ENCODE assay signal across 28 cellular contexts in the genomic region with DNA sequence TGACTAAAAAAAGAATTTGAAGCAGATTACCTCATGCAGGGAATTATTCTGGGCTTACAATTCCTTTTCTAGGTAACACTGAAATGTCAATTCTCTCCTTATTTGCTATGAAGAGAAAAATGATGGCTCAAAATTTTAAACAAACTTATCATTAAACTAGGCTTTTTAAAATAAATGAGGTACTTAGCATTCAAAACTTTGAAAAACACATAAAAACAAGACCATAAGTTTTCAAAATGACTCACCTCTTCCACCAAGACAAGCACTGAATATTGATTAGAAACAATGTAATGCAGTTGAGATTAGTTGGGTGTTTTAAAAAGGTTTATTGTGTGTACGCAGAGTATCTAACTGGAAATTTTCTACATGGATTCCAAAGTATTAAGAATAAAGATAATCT.
"Had no signal": no experiment of that assay in that cellular context is flagged by ENCODE, and none has a peak within 500 bp of the region (broad histone marks: within the 10 kb centered on the region; RNA-seq: fewer than 3 reads in every experiment).

No MANE protein-coding gene starts in this region.

- ATAC-seq: activated T-cell treated with anti-CD3 and anti-CD28 coated beads, Interleukin-2, amount 50 U/mL, for 72 hours; Panc1; Right ventricle myocardium inferior; SK-N-SH treated with all-trans-retinoic acid at 6 μM for 48 hours; WTC11 had no signal

- H3K9me3 Mint-ChIP-seq: activated CD4-positive, alpha-beta memory T cell treated with anti-CD3 and anti-CD28 coated beads for 36 hours; activated CD4-positive, alpha-beta T cell treated with anti-CD3 and anti-CD28 coated beads, Interleukin-2, amount 10 ng/mL, durations not matched to agents 7 days and 5 days; activated T-cell treated with anti-CD3 and anti-CD28 coated beads, Interleukin-2, amount 50 U/mL, for 72 hours; dendritic cell treated with granulocyte-macrophage colony-stimulating factor and Interleukin-4, amounts not matched to agents 40 ng/mL and 50 ng/mL, for 4 days; T-helper 1 cell treated with Interleukin-12 subunit alpha and Interleukin-12 subunit beta and Interleukin-4 antibody, amounts not matched to agents 30 μg/mL and 1 μg/mL, for 36 hours; WTC11 had no signal

- H3K4me1 ChIP-seq: SJSA1 had no signal

- H3K27me3 ChIP-seq: SJSA1 had no signal

- H3K27me3 Mint-ChIP-seq: activated CD4-positive, alpha-beta memory T cell treated with anti-CD3 and anti-CD28 coated beads for 36 hours; activated CD4-positive, alpha-beta T cell treated with anti-CD3 and anti-CD28 coated beads, Interleukin-2, amount 10 ng/mL, durations not matched to agents 7 days and 5 days; activated naive CD8-positive, alpha-beta T cell; dendritic cell treated with granulocyte-macrophage colony-stimulating factor and Interleukin-4, amounts not matched to agents 40 ng/mL and 50 ng/mL, for 4 days had no signal

- H3K4me3 Mint-ChIP-seq: activated CD4-positive, alpha-beta memory T cell treated with anti-CD3 and anti-CD28 coated beads for 36 hours; activated CD4-positive, alpha-beta T cell treated with anti-CD3 and anti-CD28 coated beads, Interleukin-2, amount 10 ng/mL, durations not matched to agents 7 days and 5 days; activated naive CD8-positive, alpha-beta T cell; activated T-cell treated with anti-CD3 and anti-CD28 coated beads, Interleukin-2, amount 50 U/mL, for 72 hours; dendritic cell treated with granulocyte-macrophage colony-stimulating factor and Interleukin-4, amounts not matched to agents 40 ng/mL and 50 ng/mL, for 4 days; T-helper 1 cell treated with Interleukin-12 subunit alpha and Interleukin-12 subunit beta and Interleukin-4 antibody, amounts not matched to agents 30 μg/mL and 1 μg/mL, for 36 hours; WTC11 had no signal

- H3K27ac Mint-ChIP-seq: activated CD4-positive, alpha-beta memory T cell treated with anti-CD3 and anti-CD28 coated beads for 36 hours; activated naive CD8-positive, alpha-beta T cell; activated T-cell treated with anti-CD3 and anti-CD28 coated beads, Interleukin-2, amount 50 U/mL, for 72 hours; dendritic cell treated with granulocyte-macrophage colony-stimulating factor and Interleukin-4, amounts not matched to agents 40 ng/mL and 50 ng/mL, for 4 days; T-helper 1 cell treated with Interleukin-12 subunit alpha and Interleukin-12 subunit beta and Interleukin-4 antibody, amounts not matched to agents 30 μg/mL and 1 μg/mL, for 36 hours; WTC11 had no signal

- H3K27ac ChIP-seq: SJSA1 had no signal

- H3K4me3 ChIP-seq: SJSA1 had no signal

- DNase-seq: activated CD4-positive, alpha-beta memory T cell treated with anti-CD3 and anti-CD28 coated beads for 36 hours; activated CD4-positive, alpha-beta T cell treated with anti-CD3 and anti-CD28 coated beads, Interleukin-2, amount 10 ng/mL, durations not matched to agents 7 days and 5 days; activated CD4-positive, CD25-positive, alpha-beta regulatory T cell treated with anti-CD3 and anti-CD28 coated beads, Interleukin-2, amount 50 U/mL, for 72 hours; activated CD8-positive, alpha-beta memory T cell treated with anti-CD3 and anti-CD28 coated beads for 24 hours; activated effector memory CD4-positive, alpha-beta T cell treated with Interleukin-2 at 50 U/mL for 16 hours; activated naive CD4-positive, alpha-beta T cell; activated T-cell treated with anti-CD3 and anti-CD28 coated beads, Interleukin-2, amount 50 U/mL, for 72 hours; cerebellar nuclear complex; Kasumi-1; NCI-H1105 treated with DMSO at 0.1 percent for 48 hours; NCI-H1436 treated with DMSO at 0.1 percent for 48 hours; NCI-H1930; NCI-H2171; NCI-H2227 treated with DMSO at 0.1 percent for 48 hours; NCI-H446 treated with DMSO at 0.1 percent for 48 hours; NCI-H524 treated with DMSO at 0.1 percent for 48 hours; NCI-H748 treated with DMSO at 0.1 percent for 48 hours; OCI-M1; RPMI8226; T-helper 9 cell had no signal
